In genomic region chr5:72817639-72818266, GRCh38 we compare ENCODE assay signal across 1 cellular context.
TF ChIP-seq lines count a peak whose summit lies in the region.

No MANE protein-coding gene starts in this region.

TF ChIP-seq in H1, 55 proteins besides CTCF, POLR2A, EP300 and RAD21 (continued from another document):
- TF ChIP-seq ATF2 (IDR thresholded peaks at IDR 0.05; ENCODE audit: low read length) (no peak), CHD7 (IDR thresholded peaks at IDR 0.05; ENCODE audit: insufficient replicate concordance, low read length) (no peak), POLR2AphosphoS5 (IDR thresholded peaks at IDR 0.05; ENCODE audit: low read depth, low read length) (no peak), TCF12 (IDR thresholded peaks at IDR 0.05; ENCODE audit: low read depth, low read length) (no peak), ATF3 (IDR thresholded peaks at IDR 0.05; ENCODE audit: insufficient read depth, low read depth, low read length) (no peak), EGR1 (IDR thresholded peaks at IDR 0.05; ENCODE audit: borderline replicate concordance, low read depth, low read length) (no peak), GTF2F1 (IDR thresholded peaks at IDR 0.05; ENCODE audit: borderline replicate concordance, low read depth, low read length) (no peak), CHD1 (IDR thresholded peaks at IDR 0.05; ENCODE audit: low read depth, low read length) (no peak), CBX5 (IDR thresholded peaks at IDR 0.05; ENCODE audit: low read depth, low read length) (no peak)
